In the genomic region with DNA sequence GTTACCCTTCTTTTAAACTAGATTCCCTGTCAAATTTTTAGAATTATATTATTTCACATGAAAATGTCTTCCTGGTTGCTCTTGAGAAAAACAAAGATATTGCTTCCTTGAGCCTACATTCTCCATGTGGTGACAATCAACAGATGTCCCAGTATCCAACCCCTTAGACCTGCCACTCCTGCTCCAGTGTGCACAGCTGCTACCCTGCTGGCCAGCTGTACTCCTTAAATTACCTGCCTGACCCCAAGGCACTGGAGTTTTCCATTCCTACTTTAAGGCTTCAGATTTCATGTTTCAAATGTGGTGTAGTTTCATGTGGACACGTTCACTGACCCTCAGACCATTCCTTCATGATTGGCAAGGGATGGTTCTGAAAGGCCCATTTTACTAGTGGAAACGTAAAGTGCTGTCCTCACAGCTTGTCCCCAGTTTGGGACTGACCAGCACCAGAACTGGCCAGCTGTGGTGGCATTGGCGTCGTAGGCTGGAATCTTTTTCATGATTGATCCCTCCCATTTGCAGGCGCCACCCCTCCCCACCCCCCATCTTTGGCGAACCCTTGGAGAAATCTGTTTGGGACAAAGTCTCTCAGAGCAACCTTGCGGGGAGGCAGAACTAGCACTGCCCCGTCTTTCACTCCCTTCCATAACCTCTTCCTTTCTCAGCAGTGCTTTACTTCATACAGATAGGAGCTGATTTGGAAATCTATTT, we compare ENCODE assay signal across 1 cellular context.
TF ChIP-seq lines count a peak whose summit lies in the region.

No MANE protein-coding gene starts in this region.

TF ChIP-seq in WTC11, 78 proteins besides CTCF, POLR2A, EP300 and RAD21 (continued from another document):
- TF ChIP-seq, protein P1, sequence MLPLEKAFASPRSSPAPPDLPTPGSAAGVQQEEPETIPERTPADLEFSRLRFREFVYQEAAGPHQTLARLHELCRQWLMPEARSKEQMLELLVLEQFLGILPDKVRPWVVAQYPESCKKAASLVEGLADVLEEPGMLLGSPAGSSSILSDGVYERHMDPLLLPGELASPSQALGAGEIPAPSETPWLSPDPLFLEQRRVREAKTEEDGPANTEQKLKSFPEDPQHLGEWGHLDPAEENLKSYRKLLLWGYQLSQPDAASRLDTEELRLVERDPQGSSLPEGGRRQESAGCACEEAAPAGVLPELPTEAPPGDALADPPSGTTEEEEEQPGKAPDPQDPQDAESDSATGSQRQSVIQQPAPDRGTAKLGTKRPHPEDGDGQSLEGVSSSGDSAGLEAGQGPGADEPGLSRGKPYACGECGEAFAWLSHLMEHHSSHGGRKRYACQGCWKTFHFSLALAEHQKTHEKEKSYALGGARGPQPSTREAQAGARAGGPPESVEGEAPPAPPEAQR (CRISPR knock-in tag; IDR thresholded peaks at IDR 0.05), result no peak
- no peak for TF ChIP-seq ZNF263 (CRISPR knock-in tag; IDR thresholded peaks at IDR 0.05; ENCODE audit: low read depth)
- TF ChIP-seq SMAD4 (CRISPR knock-in tag; IDR thresholded peaks at IDR 0.05), result no peak
- no peak for TF ChIP-seq SMAD3 (CRISPR knock-in tag; IDR thresholded peaks at IDR 0.05; ENCODE audit: borderline replicate concordance)
- no peak for TF ChIP-seq JAZF1 (CRISPR knock-in tag; IDR thresholded peaks at IDR 0.05)
- TF ChIP-seq SP1 (CRISPR knock-in tag; conservative IDR thresholded peaks at IDR 0.05), result no peak
- TF ChIP-seq TEAD1 (CRISPR knock-in tag; IDR thresholded peaks at IDR 0.05), result no peak
- TF ChIP-seq, protein P2, sequence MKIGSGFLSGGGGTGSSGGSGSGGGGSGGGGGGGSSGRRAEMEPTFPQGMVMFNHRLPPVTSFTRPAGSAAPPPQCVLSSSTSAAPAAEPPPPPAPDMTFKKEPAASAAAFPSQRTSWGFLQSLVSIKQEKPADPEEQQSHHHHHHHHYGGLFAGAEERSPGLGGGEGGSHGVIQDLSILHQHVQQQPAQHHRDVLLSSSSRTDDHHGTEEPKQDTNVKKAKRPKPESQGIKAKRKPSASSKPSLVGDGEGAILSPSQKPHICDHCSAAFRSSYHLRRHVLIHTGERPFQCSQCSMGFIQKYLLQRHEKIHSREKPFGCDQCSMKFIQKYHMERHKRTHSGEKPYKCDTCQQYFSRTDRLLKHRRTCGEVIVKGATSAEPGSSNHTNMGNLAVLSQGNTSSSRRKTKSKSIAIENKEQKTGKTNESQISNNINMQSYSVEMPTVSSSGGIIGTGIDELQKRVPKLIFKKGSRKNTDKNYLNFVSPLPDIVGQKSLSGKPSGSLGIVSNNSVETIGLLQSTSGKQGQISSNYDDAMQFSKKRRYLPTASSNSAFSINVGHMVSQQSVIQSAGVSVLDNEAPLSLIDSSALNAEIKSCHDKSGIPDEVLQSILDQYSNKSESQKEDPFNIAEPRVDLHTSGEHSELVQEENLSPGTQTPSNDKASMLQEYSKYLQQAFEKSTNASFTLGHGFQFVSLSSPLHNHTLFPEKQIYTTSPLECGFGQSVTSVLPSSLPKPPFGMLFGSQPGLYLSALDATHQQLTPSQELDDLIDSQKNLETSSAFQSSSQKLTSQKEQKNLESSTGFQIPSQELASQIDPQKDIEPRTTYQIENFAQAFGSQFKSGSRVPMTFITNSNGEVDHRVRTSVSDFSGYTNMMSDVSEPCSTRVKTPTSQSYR (CRISPR knock-in tag; IDR thresholded peaks at IDR 0.05), result no peak
- TF ChIP-seq TP53 (CRISPR knock-in tag; IDR thresholded peaks at IDR 0.05), result no peak
- TF ChIP-seq RORB (CRISPR knock-in tag; IDR thresholded peaks at IDR 0.05), result no peak
- TF ChIP-seq, protein P3, sequence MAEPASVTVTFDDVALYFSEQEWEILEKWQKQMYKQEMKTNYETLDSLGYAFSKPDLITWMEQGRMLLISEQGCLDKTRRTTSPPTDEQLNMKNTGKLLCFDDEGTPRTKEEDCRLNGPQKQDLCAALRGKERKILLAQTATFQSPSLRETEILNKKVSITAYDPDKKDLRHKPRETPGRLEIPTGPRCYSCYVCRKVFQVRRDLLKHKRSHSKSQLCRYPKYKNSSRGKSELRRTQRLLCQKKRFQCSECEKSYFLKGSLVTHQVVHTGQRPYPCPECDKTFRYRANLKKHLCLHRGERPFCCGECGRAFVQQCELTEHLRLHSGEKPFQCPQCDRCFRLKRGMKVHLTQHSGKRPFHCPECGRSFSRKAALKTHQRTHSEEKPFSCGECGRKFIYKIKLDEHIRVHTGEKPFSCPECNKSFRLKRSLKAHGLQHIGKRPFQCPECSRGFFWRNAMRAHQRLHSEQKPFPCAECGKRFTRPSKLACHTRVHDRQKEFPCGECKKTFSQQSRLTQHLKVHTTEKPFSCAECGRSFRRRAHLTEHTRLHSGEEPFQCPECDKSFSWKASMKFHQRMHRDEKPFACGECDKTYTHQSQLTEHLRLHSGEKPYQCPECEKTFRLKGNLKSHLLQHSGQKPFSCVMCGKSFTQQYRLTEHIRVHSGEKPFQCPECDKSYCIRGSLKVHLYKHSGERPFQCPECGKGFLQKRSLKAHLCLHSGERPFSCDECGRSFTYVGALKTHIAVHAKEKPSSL (CRISPR knock-in tag; conservative IDR thresholded peaks at IDR 0.05), result no peak
- TF ChIP-seq ZNF416 (CRISPR knock-in tag; IDR thresholded peaks at IDR 0.05), result no peak
- no peak for TF ChIP-seq NFYB (CRISPR knock-in tag; conservative IDR thresholded peaks at IDR 0.05; ENCODE audit: low read depth)
- TF ChIP-seq, protein P4, sequence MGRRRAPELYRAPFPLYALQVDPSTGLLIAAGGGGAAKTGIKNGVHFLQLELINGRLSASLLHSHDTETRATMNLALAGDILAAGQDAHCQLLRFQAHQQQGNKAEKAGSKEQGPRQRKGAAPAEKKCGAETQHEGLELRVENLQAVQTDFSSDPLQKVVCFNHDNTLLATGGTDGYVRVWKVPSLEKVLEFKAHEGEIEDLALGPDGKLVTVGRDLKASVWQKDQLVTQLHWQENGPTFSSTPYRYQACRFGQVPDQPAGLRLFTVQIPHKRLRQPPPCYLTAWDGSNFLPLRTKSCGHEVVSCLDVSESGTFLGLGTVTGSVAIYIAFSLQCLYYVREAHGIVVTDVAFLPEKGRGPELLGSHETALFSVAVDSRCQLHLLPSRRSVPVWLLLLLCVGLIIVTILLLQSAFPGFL (CRISPR knock-in tag; IDR thresholded peaks at IDR 0.05; ENCODE audit: borderline replicate concordance), result no peak
